In the genomic region with DNA sequence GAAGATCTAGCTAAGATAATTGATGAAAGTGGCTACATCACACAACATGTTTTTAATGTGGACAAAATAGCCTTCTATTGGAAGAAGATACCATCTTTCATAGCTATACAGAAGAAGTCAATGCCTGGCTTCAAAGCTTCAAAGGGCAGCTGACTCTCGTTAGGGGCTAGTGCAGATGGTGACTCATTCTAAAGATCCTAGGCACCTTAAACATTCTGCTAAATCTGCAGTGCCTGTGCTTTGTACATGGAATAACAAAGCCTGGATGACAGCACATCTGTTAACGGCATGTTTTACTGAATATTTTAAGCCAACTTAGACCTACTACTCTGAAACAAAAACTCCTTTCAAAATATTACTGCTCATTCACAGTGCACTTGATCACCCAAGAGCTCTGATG, we compare ENCODE assay signal across 18 cellular contexts.
A peak's percentile ranks its signal among the peaks of the same experiment; 100 is the strongest.
DNase-seq lines count a peak whose midpoint lies in the region; ATAC-seq, FAIRE-seq and TF ChIP-seq lines count a peak whose summit lies in the region.
"Had no signal": no experiment of that assay in that cellular context is flagged by ENCODE, and none has a peak within 500 bp of the region (broad histone marks: within the 10 kb centered on the region; RNA-seq: fewer than 3 reads in every experiment).

No MANE protein-coding gene starts in this region.

- no peaks in the 10 kb centered on the region for H3K9me3 ChIP-seq in IMR-90 (ENCODE audit: control insufficient read depth, insufficient read depth, low read length)
- no peaks in the 10 kb centered on the region for H3K9me3 ChIP-seq in astrocyte (ENCODE audit: insufficient read depth, low read depth, low read length)
- no peaks in the 10 kb centered on the region for H3K9me3 ChIP-seq in sigmoid colon
- no peaks in the 10 kb centered on the region for H3K9me3 ChIP-seq in testis
- H3K9me3 ChIP-seq: BE2C, SJSA1 had no signal

- H3K27ac Mint-ChIP-seq in astrocyte (ENCODE audit: unreplicated experiment) = no peak overlapping the region
- H3K27ac Mint-ChIP-seq: CD4-positive, alpha-beta memory T cell had no signal

- H3K4me3 ChIP-seq in IMR-90 (ENCODE audit: insufficient read depth, low read depth, low read length) = no peak overlapping the region
- no peak overlapping the region for H3K4me3 ChIP-seq in astrocyte (ENCODE audit: insufficient read depth, low read depth, low read length)
- H3K4me3 ChIP-seq in fibroblast of villous mesenchyme (ENCODE audit: low read depth, low read length) = no peak overlapping the region
- no peak overlapping the region for H3K4me3 ChIP-seq in sigmoid colon
- H3K4me3 ChIP-seq in testis = no peak overlapping the region
- H3K4me3 ChIP-seq: SJSA1 had no signal

- no peaks in the 10 kb centered on the region for H3K9me3 Mint-ChIP-seq in astrocyte (ENCODE audit: unreplicated experiment)
- H3K9me3 Mint-ChIP-seq: CD4-positive, alpha-beta memory T cell had no signal

- no peak overlapping the region for H4K8ac ChIP-seq in IMR-90 (ENCODE audit: low read depth in 2 of 2, low read length in 2 of 2)

- H3K4me1 ChIP-seq in IMR-90 (ENCODE audit: control insufficient read depth, insufficient read depth, low read length) (peaks cover 4% of the 10 kb centered on the region), astrocyte (ENCODE audit: insufficient read depth, low read length) (peaks cover 18% of the 10 kb centered on the region), sigmoid colon (peaks cover 0 to 14% (median 9%) of the 10 kb centered on the region in 4 donors), testis (no peaks in the 10 kb centered on the region)

- no peak overlapping the region for H2AK5ac ChIP-seq in IMR-90 (ENCODE audit: low read depth, low read length)

- H3K27me3 ChIP-seq in IMR-90 (ENCODE audit: control insufficient read depth, insufficient read depth, low read length) (no peaks in the 10 kb centered on the region), astrocyte (ENCODE audit: insufficient read depth, low read length) (no peaks in the 10 kb centered on the region), sigmoid colon (no peaks in the 10 kb centered on the region), testis (no peaks in the 10 kb centered on the region)
- H3K27me3 ChIP-seq: BE2C, SJSA1 had no signal

- H3K36me3 ChIP-seq in IMR-90 (ENCODE audit: control insufficient read depth, insufficient read depth, low read length) = no peaks in the 10 kb centered on the region
- no peaks in the 10 kb centered on the region for H3K36me3 ChIP-seq in astrocyte (ENCODE audit: insufficient read depth, low read length)
- no peaks in the 10 kb centered on the region for H3K36me3 ChIP-seq in sigmoid colon
- H3K36me3 ChIP-seq in testis (ENCODE audit: low read depth, missing control alignments) = no peaks in the 10 kb centered on the region
- H3K36me3 ChIP-seq: BE2C, SJSA1 had no signal

- 60% methylated on average over 2 of the region's 2 CpGs; no CpG with 5 or more reads in 1 of the 2 experiments for WGBS in IMR-90 (ENCODE audit: extremely low coverage in 2 of 2, insufficient read length in 1 of 2), 2 experiments
- 71% methylated on average over 2 of the region's 2 CpGs for WGBS in sigmoid colon, 2 donors
- WGBS in testis, 2 donors = 87 to 90% methylated on average over 2 of the region's 2 CpGs

- H3K9ac ChIP-seq in IMR-90 (ENCODE audit: low read depth, low read length) (no peak overlapping the region), astrocyte (ENCODE audit: low read length) (no peak overlapping the region)
- H3K9ac ChIP-seq: KMS-11 had no signal

- H2AFZ ChIP-seq in IMR-90 (replicated peaks; ENCODE audit: low read length, poor library complexity) (no peak overlapping the region), astrocyte (ENCODE audit: low read depth, low read length) (no peak overlapping the region)

- peaks cover 16% of the 10 kb centered on the region for H3K4me1 Mint-ChIP-seq in astrocyte (ENCODE audit: low read depth, unreplicated experiment)

- in situ Hi-C loops in IMR-90 (cut with MboI; ENCODE audit: low sequenced_read_pairs) = loop anchor here (5.0 to 10.0 kb wide), 3 partner anchors 1214 to 1542 kb away; no protein-coding TSS in a partner anchor

- CTCF ChIA-PET in IMR-90 (lab: Yijun Ruan, JAX) = interaction anchor here (0.6 to 1.2 kb wide), 3 partner anchors 57 to 1294 kb away, joined by 3 to 6 read pairs (median 3); no protein-coding TSS in a partner anchor

- H3K27ac ChIP-seq in IMR-90 (ENCODE audit: insufficient read depth, low read length) = no peak overlapping the region
- no peak overlapping the region for H3K27ac ChIP-seq in astrocyte (ENCODE audit: low read depth, low read length)
- H3K27ac ChIP-seq in sigmoid colon = no peak overlapping the region
- no peak overlapping the region for H3K27ac ChIP-seq in testis
- H3K27ac ChIP-seq: KMS-11, SJSA1 had no signal

- no peaks in the 10 kb centered on the region for H3K9me1 ChIP-seq in IMR-90 (ENCODE audit: insufficient read depth, low read length)

- H3K36me3 Mint-ChIP-seq in astrocyte (ENCODE audit: low read depth, unreplicated experiment) = no peaks in the 10 kb centered on the region
- H3K36me3 Mint-ChIP-seq: CD4-positive, alpha-beta memory T cell had no signal

- no peak overlapping the region for H3K23ac ChIP-seq in IMR-90 (ENCODE audit: low read depth, low read length)

- H3K79me2 ChIP-seq in astrocyte (ENCODE audit: insufficient read depth, low read length) = no peaks in the 10 kb centered on the region

- H4K20me1 ChIP-seq in IMR-90 (ENCODE audit: insufficient read depth, low read length) (no peaks in the 10 kb centered on the region), astrocyte (ENCODE audit: insufficient read depth, low read length) (no peaks in the 10 kb centered on the region)

- no peak for TF ChIP-seq EP300 in sigmoid colon (IDR thresholded peaks at IDR 0.05)

- no peak overlapping the region for H3K4ac ChIP-seq in IMR-90 (ENCODE audit: low read depth, low read length)

- no peak overlapping the region for H3K56ac ChIP-seq in IMR-90 (ENCODE audit: extremely low read depth, insufficient read depth, low read length)

- no peak overlapping the region for H4K5ac ChIP-seq in IMR-90 (ENCODE audit: low read depth, low read length)

- no peak overlapping the region for H2BK5ac ChIP-seq in IMR-90 (ENCODE audit: low read depth, low read length, poor library complexity, severe bottlenecking)

- H3K4me3 Mint-ChIP-seq in astrocyte (ENCODE audit: unreplicated experiment) = no peak overlapping the region
- H3K4me3 Mint-ChIP-seq: CD4-positive, alpha-beta memory T cell had no signal

- dilution Hi-C loops in IMR-90 (cut with HindIII; ENCODE audit: low sequenced_read_pairs, unreplicated experiment) = loop anchor here (25.0 kb wide), 1 partner anchor 1307 kb away; the partner anchor contains the start of gene PLPP3

- no peak overlapping the region for H2BK20ac ChIP-seq in IMR-90 (ENCODE audit: low read depth, low read length)

- H2BK120ac ChIP-seq in IMR-90 (ENCODE audit: low read depth, low read length) = no peak overlapping the region

- TF ChIP-seq CTCF in IMR-90 (conservative IDR thresholded peaks at IDR 0.05; ENCODE audit: low read depth, low read length) (no peak), astrocyte (IDR thresholded peaks at IDR 0.05; ENCODE audit: insufficient read depth, low read depth, low read length) (no peak), fibroblast of villous mesenchyme (IDR thresholded peaks at IDR 0.05; ENCODE audit: insufficient read depth, low read depth, low read length) (no peak), sigmoid colon (IDR thresholded peaks at IDR 0.05) (no peak), testis (IDR thresholded peaks at IDR 0.05) (no peak)

- H2BK15ac ChIP-seq in IMR-90 (ENCODE audit: low read depth, low read length) = no peak overlapping the region

- peaks cover 5% of the 10 kb centered on the region for H3K27me3 Mint-ChIP-seq in astrocyte (ENCODE audit: low read depth, unreplicated experiment)

- no peak for ATAC-seq in IMR-90 (ENCODE audit: low read depth)
- ATAC-seq in GM18498 (IDR thresholded peaks at IDR 0.05; ENCODE audit: unreplicated experiment) = no peak
- ATAC-seq: PC-3 had no signal

- no TSS peak for BruUV-seq in IMR-90 (replicated peaks; lab: Mats Ljungman, UMichigan)

- H3K79me1 ChIP-seq in IMR-90 (ENCODE audit: low read depth in 1 of 2, low read length in 2 of 2) = no peaks in the 10 kb centered on the region

- DNase-seq in EL (peak; percentile 37), IMR-90 (peak; percentile 35), astrocyte (ENCODE audit: low read depth) (peak; percentile 13), fibroblast of villous mesenchyme (ENCODE audit: low read depth) (peak; percentile 65), sigmoid colon (no peak), testis (no peak)
- DNase-seq: ACHN; BE2C; CD4-positive, alpha-beta memory T cell; NCI-H1092 treated with DMSO at 0.1 percent for 48 hours; NCI-H2081 treated with DMSO at 0.1 percent for 48 hours; NCI-H510A; NCI-H774 had no signal

- no peak overlapping the region for H3K4me2 ChIP-seq in IMR-90 (ENCODE audit: low read depth, low read length)
- H3K4me2 ChIP-seq in astrocyte (ENCODE audit: low read length) = no peak overlapping the region
- H3K4me2 ChIP-seq: KMS-11 had no signal

- H3K14ac ChIP-seq in IMR-90 (replicated peaks; ENCODE audit: low read depth, low read length) = no peak overlapping the region

- intact Hi-C loops in IMR-90 (cut with micrococcal nuclease) (loop anchor here (10.0 kb wide), 4 partner anchors 144 to 1214 kb away; no protein-coding TSS in a partner anchor), sigmoid colon (cut with DNase I) (no loop called here), testis (cut with DNase I; ENCODE audit: low total_unique reads) (no loop called here)

- POLR2A ChIA-PET in IMR-90 (lab: Charles Lee; ENCODE audit: unreplicated experiment) = no interaction called here

- no peak for TF ChIP-seq POLR2A in IMR-90 (IDR thresholded peaks at IDR 0.05; ENCODE audit: low read depth, low read length)
- TF ChIP-seq POLR2A in sigmoid colon (IDR thresholded peaks at IDR 0.05) = no peak
- TF ChIP-seq POLR2A in testis (IDR thresholded peaks at IDR 0.05) = no peak

- no peak for FAIRE-seq in astrocyte (lab: Jason Lieb, UNC)
- FAIRE-seq: D721Med had no signal

- TF ChIP-seq RAD21 in IMR-90 (IDR thresholded peaks at IDR 0.05; ENCODE audit: low read length) = no peak

- H2AK9ac ChIP-seq in IMR-90 (replicated peaks; ENCODE audit: low read depth, low read length, poor library complexity) = no peak overlapping the region

- no peak overlapping the region for H3K18ac ChIP-seq in IMR-90 (ENCODE audit: low read depth, low read length)

- no peak overlapping the region for H4K91ac ChIP-seq in IMR-90 (ENCODE audit: insufficient read depth, low read depth, low read length)

TF ChIP-seq in IMR-90, 13 proteins besides CTCF, POLR2A, EP300 and RAD21:
- TF ChIP-seq CHD1 (IDR thresholded peaks at IDR 0.05; ENCODE audit: low read depth, low read length) (no peak), CEBPB (IDR thresholded peaks at IDR 0.05; ENCODE audit: low read depth, low read length) (no peak), NFE2L2 (IDR thresholded peaks at IDR 0.05; ENCODE audit: low read depth, low read length) (no peak), RFX5 (IDR thresholded peaks at IDR 0.05; ENCODE audit: low read depth, low read length) (no peak), FOS (IDR thresholded peaks at IDR 0.05; ENCODE audit: low read depth, low read length) (0 out of 2 replicates have a peak, but pooled peaks have one; percentile 3)

Comparison
In these comparisons a context has a peak if more than half of its experiments do, and no peak if none do; other contexts are left out.
1. DNase-seq: peak in EL (single experiment), IMR-90 (single experiment), astrocyte (single experiment) and fibroblast of villous mesenchyme (single experiment); none in sigmoid colon (single experiment) and testis (single experiment).